17 cellular contexts compared by ENCODE assay signal in the genomic region with DNA sequence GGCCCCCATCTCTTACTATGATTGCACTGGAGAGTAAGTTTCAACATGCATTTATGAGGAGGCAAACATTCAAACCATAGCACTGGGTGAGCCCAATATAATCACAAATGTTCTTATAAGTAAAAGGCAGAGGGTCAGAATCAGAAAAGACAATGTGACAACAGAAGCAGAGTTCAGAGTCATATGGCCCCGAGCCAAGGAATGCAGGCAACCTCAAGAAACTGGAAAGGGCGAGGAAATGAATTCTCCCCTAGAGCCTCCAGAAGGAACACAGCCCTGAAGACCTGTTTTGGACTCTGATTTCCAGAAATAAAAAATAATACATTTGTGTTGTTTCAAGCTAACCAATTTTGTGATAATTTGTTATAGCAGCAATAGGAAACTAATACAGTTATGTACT.
DNase-seq lines count a peak whose midpoint lies in the region; ATAC-seq, FAIRE-seq and TF ChIP-seq lines count a peak whose summit lies in the region.
"Had no signal": no experiment of that assay in that cellular context is flagged by ENCODE, and none has a peak within 500 bp of the region (broad histone marks: within the 10 kb centered on the region; RNA-seq: fewer than 3 reads in every experiment).

No MANE protein-coding gene starts in this region.

- no peak overlapping the region for H3K14ac ChIP-seq in IMR-90 (replicated peaks; ENCODE audit: low read depth, low read length)

- dilution Hi-C loops in IMR-90 (cut with HindIII; ENCODE audit: low sequenced_read_pairs, unreplicated experiment), result no loop called here

- CTCF ChIA-PET in A549 (lab: Yijun Ruan, JAX), result interaction anchor here (1.4 kb wide), 1 partner anchor 19 kb away, joined by 3 read pairs; no protein-coding TSS in a partner anchor
- CTCF ChIA-PET in IMR-90 (lab: Yijun Ruan, JAX), result no interaction called here

- POLR2A ChIA-PET in A549 (lab: Yijun Ruan, JAX), result no interaction called here
- POLR2A ChIA-PET in IMR-90 (lab: Charles Lee; ENCODE audit: unreplicated experiment), result no interaction called here

- H3K27me3 ChIP-seq in IMR-90 (ENCODE audit: control insufficient read depth, insufficient read depth, low read length), result no peaks in the 10 kb centered on the region
- H3K27me3 ChIP-seq in foreskin keratinocyte, result no peaks in the 10 kb centered on the region
- no peaks in the 10 kb centered on the region for H3K27me3 ChIP-seq in heart right ventricle
- H3K27me3 ChIP-seq: BLaER1 treated with 17β-estradiol and CSF1 and Interleukin-3, amounts not matched to agents 10 nM and 100 nM; SJSA1 had no signal

- no peak overlapping the region for H4K5ac ChIP-seq in IMR-90 (ENCODE audit: low read depth, low read length)

- H4K8ac ChIP-seq in IMR-90 (ENCODE audit: low read depth in 2 of 2, low read length in 2 of 2), result no peak overlapping the region

- no peak overlapping the region for H3K23ac ChIP-seq in IMR-90 (ENCODE audit: low read depth, low read length)

- no peak overlapping the region for H2AFZ ChIP-seq in IMR-90 (replicated peaks; ENCODE audit: low read length, poor library complexity)
- H2AFZ ChIP-seq: PC-9 had no signal

- TF ChIP-seq RAD21 in A549 (conservative IDR thresholded peaks at IDR 0.05 in 1 of 2, IDR thresholded peaks at IDR 0.05 in 1 of 2) (no peak), IMR-90 (IDR thresholded peaks at IDR 0.05; ENCODE audit: low read length) (no peak)

- H2AK5ac ChIP-seq in IMR-90 (ENCODE audit: low read depth, low read length), result no peak overlapping the region

- no peaks in the 10 kb centered on the region for H3K36me3 Mint-ChIP-seq in natural killer cell treated with Interleukin-12 subunit alpha and Interleukin-12 subunit beta and Interleukin-15 and Interleukin-18, amount 100 ng/mL, for 72 hours

- no peak overlapping the region for H3K18ac ChIP-seq in IMR-90 (ENCODE audit: low read depth, low read length)

- H3K4me1 Mint-ChIP-seq in natural killer cell treated with Interleukin-12 subunit alpha and Interleukin-12 subunit beta and Interleukin-15 and Interleukin-18, amount 100 ng/mL, for 72 hours (ENCODE audit: low read depth in 2 of 2), result peaks cover 0 to 5% of the 10 kb centered on the region in 2 donors

- peaks cover 6% of the 10 kb centered on the region; the same call in 1 of the 2 replicates for H3K9me1 ChIP-seq in IMR-90 (ENCODE audit: insufficient read depth, low read length)

- H3K4ac ChIP-seq in IMR-90 (ENCODE audit: low read depth, low read length), result no peak overlapping the region

- H3K36me3 ChIP-seq in IMR-90 (ENCODE audit: control insufficient read depth, insufficient read depth, low read length) (no peaks in the 10 kb centered on the region), heart right ventricle (no peaks in the 10 kb centered on the region)
- H3K36me3 ChIP-seq: BLaER1 treated with 17β-estradiol and CSF1 and Interleukin-3, amounts not matched to agents 10 nM and 100 nM; HAP-1; SJSA1 had no signal

- no peak overlapping the region for H2BK15ac ChIP-seq in IMR-90 (ENCODE audit: low read depth, low read length)

- no peaks in the 10 kb centered on the region for H3K79me1 ChIP-seq in IMR-90 (ENCODE audit: low read depth in 1 of 2, low read length in 2 of 2)

- H3K4me2 ChIP-seq in A549 (no peak overlapping the region), IMR-90 (ENCODE audit: low read depth, low read length) (no peak overlapping the region)
- H3K4me2 ChIP-seq: BLaER1 treated with 17β-estradiol and CSF1 and Interleukin-3, amounts not matched to agents 10 nM and 100 nM; PC-9 had no signal

- H2BK5ac ChIP-seq in IMR-90 (ENCODE audit: low read depth, low read length, poor library complexity, severe bottlenecking), result no peak overlapping the region

- H2BK20ac ChIP-seq in IMR-90 (ENCODE audit: low read depth, low read length), result no peak overlapping the region

- no peak overlapping the region for H3K4me3 Mint-ChIP-seq in natural killer cell treated with Interleukin-12 subunit alpha and Interleukin-12 subunit beta and Interleukin-15 and Interleukin-18, amount 100 ng/mL, for 72 hours

- TF ChIP-seq POLR2A in A549 (IDR thresholded peaks at IDR 0.05; ENCODE audit: low read length) (no peak), IMR-90 (IDR thresholded peaks at IDR 0.05; ENCODE audit: low read depth, low read length) (no peak)

- in situ Hi-C loops in IMR-90 (cut with MboI; ENCODE audit: low sequenced_read_pairs), result no loop called here
- in situ Hi-C loops in astrocyte of the spinal cord (cut with HindIII; ENCODE audit: low sequenced_read_pairs), result no loop called here

- H3K27ac Mint-ChIP-seq in natural killer cell treated with Interleukin-12 subunit alpha and Interleukin-12 subunit beta and Interleukin-15 and Interleukin-18, amount 100 ng/mL, for 72 hours, result no peak overlapping the region

- no peak for FAIRE-seq in A549 (lab: Jason Lieb, UNC)

- H3K9me3 ChIP-seq in A549 (peaks cover 27% of the 10 kb centered on the region; the same call in 2 of the 3 replicates), IMR-90 (ENCODE audit: control insufficient read depth, insufficient read depth, low read length) (peaks cover 2% of the 10 kb centered on the region; the same call in 1 of the 2 replicates), heart right ventricle (peaks cover 0 to 10% (median 0%) of the 10 kb centered on the region in 11 donors)
- H3K9me3 ChIP-seq: BLaER1 treated with 17β-estradiol and CSF1 and Interleukin-3, amounts not matched to agents 10 nM and 100 nM; HAP-1; SJSA1 had no signal

- intact Hi-C loops in IMR-90 (cut with micrococcal nuclease), result loop anchor here (5.0 kb wide), 1 partner anchor 123 kb away; no protein-coding TSS in a partner anchor
- intact Hi-C loops in heart right ventricle (cut with DNase I), result loop anchor here in 1 of 10 donors (5.0 kb wide), 2 partner anchors 52 to 118 kb away; no protein-coding TSS in a partner anchor

- WGBS in A549 (ENCODE audit: missing lambda C conversion rate), result 76% methylated on average over 2 of the region's 2 CpGs
- no CpG with 5 or more reads among the region's 2 CpGs for WGBS in IMR-90 (ENCODE audit: extremely low coverage in 2 of 2, insufficient read length in 1 of 2), 2 experiments
- 82 to 85% methylated on average over 2 of the region's 2 CpGs for WGBS in heart right ventricle, 2 donors

- peak overlapping the region; percentile 20 for H2AK9ac ChIP-seq in IMR-90 (replicated peaks; ENCODE audit: low read depth, low read length, poor library complexity)

- TF ChIP-seq CTCF in A549 (IDR thresholded peaks at IDR 0.05) (no peak), IMR-90 (conservative IDR thresholded peaks at IDR 0.05; ENCODE audit: low read depth, low read length) (no peak), astrocyte of the spinal cord (IDR thresholded peaks at IDR 0.05; ENCODE audit: low read depth, low read length) (no peak), foreskin keratinocyte (conservative IDR thresholded peaks at IDR 0.05) (no peak), heart right ventricle (IDR thresholded peaks at IDR 0.05) (no peak)

- no peaks in the 10 kb centered on the region for H3K9me3 Mint-ChIP-seq in natural killer cell treated with Interleukin-12 subunit alpha and Interleukin-12 subunit beta and Interleukin-15 and Interleukin-18, amount 100 ng/mL, for 72 hours

- ATAC-seq in A549 (no peak), IMR-90 (ENCODE audit: low read depth) (no peak), GM21381 (IDR thresholded peaks at IDR 0.05; ENCODE audit: unreplicated experiment) (no peak), foreskin keratinocyte (no peak), heart right ventricle (no peak)
- no peak for ATAC-seq in natural killer cell treated with Interleukin-12 subunit alpha and Interleukin-12 subunit beta and Interleukin-15 and Interleukin-18, amount 100 ng/mL, for 72 hours

- peak overlapping the region; percentile 29 to 52; a peak in 5 of 6 replicates for H3K27ac ChIP-seq in A549
- H3K27ac ChIP-seq in IMR-90 (ENCODE audit: insufficient read depth, low read length), result no peak overlapping the region
- H3K27ac ChIP-seq in foreskin keratinocyte, result no peak overlapping the region
- H3K27ac ChIP-seq in heart right ventricle, result no peak overlapping the region
- H3K27ac ChIP-seq: BLaER1 treated with 17β-estradiol and CSF1 and Interleukin-3, amounts not matched to agents 10 nM and 100 nM; PC-9; SJSA1 had no signal

- H3K27me3 Mint-ChIP-seq in natural killer cell treated with Interleukin-12 subunit alpha and Interleukin-12 subunit beta and Interleukin-15 and Interleukin-18, amount 100 ng/mL, for 72 hours, result peaks cover 0 to 7% of the 10 kb centered on the region in 2 donors

- no peak for TF ChIP-seq EP300 in A549 (IDR thresholded peaks at IDR 0.05)

- no peak overlapping the region for H2BK120ac ChIP-seq in IMR-90 (ENCODE audit: low read depth, low read length)

- BruUV-seq in IMR-90 (replicated peaks; lab: Mats Ljungman, UMichigan), result no TSS peak

- no peaks in the 10 kb centered on the region for H4K20me1 ChIP-seq in IMR-90 (ENCODE audit: insufficient read depth, low read length)
- H4K20me1 ChIP-seq: BLaER1 treated with 17β-estradiol and CSF1 and Interleukin-3, amounts not matched to agents 10 nM and 100 nM had no signal

- H3K4me1 ChIP-seq in A549, result peaks cover 40% of the 10 kb centered on the region
- peaks cover 7% of the 10 kb centered on the region for H3K4me1 ChIP-seq in IMR-90 (ENCODE audit: control insufficient read depth, insufficient read depth, low read length)
- peaks cover 8% of the 10 kb centered on the region for H3K4me1 ChIP-seq in foreskin keratinocyte
- H3K4me1 ChIP-seq in heart right ventricle, result peaks cover 0 to 10% (median 0%) of the 10 kb centered on the region in 9 donors
- H3K4me1 ChIP-seq: BLaER1 treated with 17β-estradiol and CSF1 and Interleukin-3, amounts not matched to agents 10 nM and 100 nM; HAP-1 had no signal

- DNase-seq in A549 (ENCODE audit: low read depth in 1 of 2, low spot score in 1 of 2), result no peak
- no peak for DNase-seq in IMR-90
- peak; percentile 1 for DNase-seq in astrocyte of the spinal cord (ENCODE audit: low read depth, low spot score)
- DNase-seq in foreskin melanocyte, result peak; percentile 15
- DNase-seq in natural killer cell treated with Interleukin-12 subunit alpha and Interleukin-12 subunit beta and Interleukin-15 and Interleukin-18, amount 100 ng/mL, for 72 hours (ENCODE audit: low spot score), result no peak
- DNase-seq in foreskin keratinocyte, result no peak
- DNase-seq in heart right ventricle, result no peak
- DNase-seq: DMS153, NCI-H146, NCI-H2081, NCI-H510A treated with DMSO at 0.1 percent for 48 hours, NCI-H82, PC-9 had no signal

- H3K4me3 ChIP-seq in A549 (no peak overlapping the region), IMR-90 (ENCODE audit: insufficient read depth, low read depth, low read length) (no peak overlapping the region), astrocyte of the spinal cord (ENCODE audit: low read depth, low read length) (no peak overlapping the region), heart right ventricle (no peak overlapping the region)
- H3K4me3 ChIP-seq: BLaER1 treated with 17β-estradiol and CSF1 and Interleukin-3, amounts not matched to agents 10 nM and 100 nM; HAP-1; PC-9; SJSA1 had no signal

- no peak overlapping the region for H3K9ac ChIP-seq in IMR-90 (ENCODE audit: low read depth, low read length)
- H3K9ac ChIP-seq: BLaER1 treated with 17β-estradiol and CSF1 and Interleukin-3, amounts not matched to agents 10 nM and 100 nM had no signal

- no peak overlapping the region for H3K56ac ChIP-seq in IMR-90 (ENCODE audit: extremely low read depth, insufficient read depth, low read length)

- no peak overlapping the region for H4K91ac ChIP-seq in IMR-90 (ENCODE audit: insufficient read depth, low read depth, low read length)

TF ChIP-seq in IMR-90, 13 proteins besides CTCF, POLR2A, EP300 and RAD21 (continues in another document):
- TF ChIP-seq MXI1 (IDR thresholded peaks at IDR 0.05; ENCODE audit: borderline replicate concordance, low read depth, low read length), result no peak

Comparison
In these comparisons a context has a peak if more than half of its experiments do, and no peak if none do; other contexts are left out.
1. DNase-seq: peak in astrocyte of the spinal cord (single experiment) and foreskin melanocyte (single experiment); none in A549 (0 of 2), IMR-90 (single experiment), natural killer cell treated with Interleukin-12 subunit alpha and Interleukin-12 subunit beta and Interleukin-15 and Interleukin-18, amount 100 ng/mL, for 72 hours (single experiment), foreskin keratinocyte (0 of 2) and heart right ventricle (0 of 2).
2. H3K27ac ChIP-seq: peak in A549 (2 of 2); none in IMR-90 (single experiment), foreskin keratinocyte (single experiment) and heart right ventricle (0 of 10).